12 cellular contexts compared by ENCODE assay signal in genomic region chr2:104857262-104858221, GRCh38. TPM values are rescaled to one million over a fixed set of nuclear protein-coding genes. Genes with fewer than 3 reads are reported as not detected.
DNase-seq lines count a peak whose midpoint lies in the region; ATAC-seq and TF ChIP-seq lines count a peak whose summit lies in the region.
"Had no signal": no experiment of that assay in that cellular context is flagged by ENCODE, and none has a peak within 500 bp of the region (broad histone marks: within the 10 kb centered on the region; RNA-seq: fewer than 3 reads in every experiment).

No MANE protein-coding gene starts in this region.

- CTCF ChIA-PET in CD8-positive, alpha-beta T cell (lab: Charles Lee), result interaction anchor here (1.2 kb wide), 1 partner anchor 381 kb away, joined by 4 read pairs; no protein-coding TSS in a partner anchor

- POLR2A ChIA-PET in CD8-positive, alpha-beta T cell (lab: Charles Lee), result no interaction called here

- no peaks in the 10 kb centered on the region for H3K36me3 Mint-ChIP-seq in CD8-positive, alpha-beta T cell
- no peaks in the 10 kb centered on the region for H3K36me3 Mint-ChIP-seq in nephron progenitor cell (ENCODE audit: low read depth)

- no peak for TF ChIP-seq CTCF in CD8-positive, alpha-beta T cell (IDR thresholded peaks at IDR 0.05)
- no peak for TF ChIP-seq CTCF in nephron progenitor cell (IDR thresholded peaks at IDR 0.05)

- intact Hi-C loops in CD8-positive, alpha-beta T cell (cut with DNase I, micrococcal nuclease), result loop anchor here in 1 of 2 experiments (10.0 kb wide), 1 partner anchor 177 kb away; the partner anchor contains the start of gene MRPS9

- H3K27me3 Mint-ChIP-seq in CD8-positive, alpha-beta T cell (ENCODE audit: low read depth), result peaks cover 73% of the 10 kb centered on the region
- peaks cover 87% of the 10 kb centered on the region for H3K27me3 Mint-ChIP-seq in nephron progenitor cell (ENCODE audit: low read depth, poor library complexity)

- H3K27ac ChIP-seq in CD8-positive, alpha-beta T cell (ENCODE audit: low read depth, low read length), result no peak overlapping the region
- H3K27ac ChIP-seq in caudate nucleus (ENCODE audit: low read depth, low read length), result peak overlapping the region; percentile 88
- H3K27ac ChIP-seq: GM23248 had no signal

- H3K9me3 ChIP-seq in CD8-positive, alpha-beta T cell (ENCODE audit: low read length), result no peaks in the 10 kb centered on the region

- H3K36me3 ChIP-seq in CD8-positive, alpha-beta T cell (ENCODE audit: insufficient read depth, low read length), result no peaks in the 10 kb centered on the region
- no peaks in the 10 kb centered on the region for H3K36me3 ChIP-seq in H7 (replicated peaks; ENCODE audit: control insufficient read depth, insufficient read depth, low read length)

- no peak for ATAC-seq in CD8-positive, alpha-beta T cell
- ATAC-seq in GM18502 (IDR thresholded peaks at IDR 0.05; ENCODE audit: poor library complexity, unreplicated experiment) (no peak), HG03159 (IDR thresholded peaks at IDR 0.05; ENCODE audit: unreplicated experiment) (no peak), HG03571 (IDR thresholded peaks at IDR 0.05; ENCODE audit: unreplicated experiment) (no peak)
- ATAC-seq: left cardiac atrium had no signal

- peaks cover 34% of the 10 kb centered on the region for H3K4me1 Mint-ChIP-seq in CD8-positive, alpha-beta T cell (ENCODE audit: low read depth)
- peaks cover 54% of the 10 kb centered on the region for H3K4me1 Mint-ChIP-seq in nephron progenitor cell

- peaks cover 25% of the 10 kb centered on the region for H3K4me1 ChIP-seq in CD8-positive, alpha-beta T cell (ENCODE audit: insufficient read depth, low read length)

- H3K27ac Mint-ChIP-seq in CD8-positive, alpha-beta T cell, result no peak overlapping the region
- H3K27ac Mint-ChIP-seq in nephron progenitor cell, result no peak overlapping the region

- peaks cover 47% of the 10 kb centered on the region for H3K27me3 ChIP-seq in CD8-positive, alpha-beta T cell (ENCODE audit: insufficient read depth, low read length)
- peaks cover 87% of the 10 kb centered on the region for H3K27me3 ChIP-seq in H7 (ENCODE audit: control insufficient read depth, insufficient read depth, low read length)

- H3K4me3 Mint-ChIP-seq in CD8-positive, alpha-beta T cell, result peak overlapping the region; percentile 75
- peak overlapping the region; percentile 61 for H3K4me3 Mint-ChIP-seq in nephron progenitor cell

- H3K9me3 Mint-ChIP-seq in CD8-positive, alpha-beta T cell, result peaks cover 5% of the 10 kb centered on the region
- H3K9me3 Mint-ChIP-seq in nephron progenitor cell, result peaks cover 4% of the 10 kb centered on the region

- H3K4me3 ChIP-seq in CD8-positive, alpha-beta T cell (ENCODE audit: low read depth, low read length), result peak overlapping the region; percentile 48
- H3K4me3 ChIP-seq in H7 (ENCODE audit: insufficient read depth, low read depth, low read length), result no peak overlapping the region
- H3K4me3 ChIP-seq: GM23248 had no signal

- no peak for DNase-seq in CD8-positive, alpha-beta T cell
- DNase-seq in H7 (peak; percentile 85), caudate nucleus (lab: John Stamatoyannopoulos, UW) (peak in 3 of 61 donors; percentile 22 to 38 (median 36)), nephron progenitor cell (peak; percentile 45), SK-N-DZ (ENCODE audit: low spot score) (no peak)
- DNase-seq: GF-D8, GM23248, left cardiac atrium had no signal

RNA-seq across cellular contexts. Expression of gene POU3F3, which starts 3.6 kb away (rescaled TPM):
- not detected for total RNA-seq in CD8-positive, alpha-beta T cell
- not detected in 2 replicates for total RNA-seq in H7 (2014; rRNA removed; shearing (Covaris generic))
- 0.19 TPM in 1 of 2 replicates, not detected in the other for polyA plus RNA-seq in SK-N-DZ (2014; cell fraction: cytosol; rRNA removed)
- polyA plus RNA-seq in SK-N-DZ (2014; cell fraction: nucleus; rRNA removed), result 0.26 TPM in 1 of 2 replicates, not detected in the other
- total RNA-seq: bronchial epithelial cell, GM23248 had no signal
- polyA plus RNA-seq: GM23248 had no signal

Comparison
In these comparisons a context has a peak if more than half of its experiments do, and no peak if none do; other contexts are left out.
1. DNase-seq: peak in H7 (single experiment) and nephron progenitor cell (single experiment); none in CD8-positive, alpha-beta T cell (0 of 7) and SK-N-DZ (single experiment).